In genomic region chr17:77470330-77470786, GRCh38 we compare ENCODE assay signal across 1 cellular context.
TF ChIP-seq lines count a peak whose summit lies in the region.

No MANE protein-coding gene starts in this region.

TF ChIP-seq in K562, 482 proteins besides CTCF, POLR2A, EP300 and RAD21 (continued from another document):
- TF ChIP-seq THAP12 (CRISPR knock-in tag; IDR thresholded peaks at IDR 0.05) = no peak
- TF ChIP-seq MTA1 (IDR thresholded peaks at IDR 0.05; ENCODE audit: borderline replicate concordance) = 0 out of 2 replicates have a peak, but pooled peaks have one; percentile 10
- no peak for TF ChIP-seq TEAD4 (IDR thresholded peaks at IDR 0.05; ENCODE audit: low read length)
- no peak for TF ChIP-seq TEAD4 (CRISPR knock-in tag; IDR thresholded peaks at IDR 0.05; ENCODE audit: borderline replicate concordance)
- no peak for TF ChIP-seq NFATC3 (IDR thresholded peaks at IDR 0.05)
- no peak for TF ChIP-seq ZNF511 (CRISPR knock-in tag; IDR thresholded peaks at IDR 0.05)
- no peak for TF ChIP-seq ZBTB1 (CRISPR knock-in tag; IDR thresholded peaks at IDR 0.05; ENCODE audit: borderline replicate concordance, low read depth)
- no peak for TF ChIP-seq MAFG (tag; conservative IDR thresholded peaks at IDR 0.05)
- TF ChIP-seq TRIM25 (IDR thresholded peaks at IDR 0.05; ENCODE audit: borderline replicate concordance) = no peak
- TF ChIP-seq ZNF23 (CRISPR knock-in tag; IDR thresholded peaks at IDR 0.05) = no peak
- no peak for TF ChIP-seq SMAD1 (IDR thresholded peaks at IDR 0.05; ENCODE audit: low read depth, low read length, partially characterized antibody)
- peak; percentile 69; the same call in 1 of the 2 replicates for TF ChIP-seq HDGF (IDR thresholded peaks at IDR 0.05)
- no peak for TF ChIP-seq ELF1 (tag; IDR thresholded peaks at IDR 0.05)
- no peak for TF ChIP-seq HMBOX1 (IDR thresholded peaks at IDR 0.05)
- no peak for TF ChIP-seq SMARCE1 (IDR thresholded peaks at IDR 0.05)
- TF ChIP-seq RBM14 (IDR thresholded peaks at IDR 0.05; ENCODE audit: borderline replicate concordance, insufficient read depth, low read depth, low read length) = no peak
- TF ChIP-seq ZNF398 (CRISPR knock-in tag; IDR thresholded peaks at IDR 0.05) = no peak
